ENCODE assay signal across 1 cellular context in the genomic region with DNA sequence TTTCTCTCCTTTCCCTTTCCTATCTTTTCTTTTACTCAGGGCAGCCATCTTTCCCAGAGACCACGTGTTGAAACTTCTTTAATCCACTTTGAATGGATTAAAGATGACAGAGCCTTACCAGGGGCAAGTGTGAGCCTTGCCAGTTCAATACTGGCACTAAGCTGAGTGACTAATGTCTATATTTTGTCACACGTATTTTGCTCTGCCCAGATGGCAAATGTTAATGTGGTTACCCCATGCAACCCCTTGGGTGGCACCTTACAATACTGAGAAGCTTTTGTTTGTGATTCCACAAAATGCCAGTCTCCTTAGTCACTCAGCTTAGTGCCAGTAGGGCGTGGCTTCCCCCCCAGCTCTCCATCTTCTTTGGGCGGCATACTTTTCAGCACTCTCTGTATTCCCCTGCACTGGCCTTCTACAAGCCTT.
A peak's percentile ranks its signal among the peaks of the same experiment; 100 is the strongest.
TF ChIP-seq lines count a peak whose summit lies in the region.

No MANE protein-coding gene starts in this region.

TF ChIP-seq in Ishikawa, 13 proteins besides CTCF, POLR2A, EP300 and RAD21 (continued from another document):
- TF ChIP-seq, protein P1, sequence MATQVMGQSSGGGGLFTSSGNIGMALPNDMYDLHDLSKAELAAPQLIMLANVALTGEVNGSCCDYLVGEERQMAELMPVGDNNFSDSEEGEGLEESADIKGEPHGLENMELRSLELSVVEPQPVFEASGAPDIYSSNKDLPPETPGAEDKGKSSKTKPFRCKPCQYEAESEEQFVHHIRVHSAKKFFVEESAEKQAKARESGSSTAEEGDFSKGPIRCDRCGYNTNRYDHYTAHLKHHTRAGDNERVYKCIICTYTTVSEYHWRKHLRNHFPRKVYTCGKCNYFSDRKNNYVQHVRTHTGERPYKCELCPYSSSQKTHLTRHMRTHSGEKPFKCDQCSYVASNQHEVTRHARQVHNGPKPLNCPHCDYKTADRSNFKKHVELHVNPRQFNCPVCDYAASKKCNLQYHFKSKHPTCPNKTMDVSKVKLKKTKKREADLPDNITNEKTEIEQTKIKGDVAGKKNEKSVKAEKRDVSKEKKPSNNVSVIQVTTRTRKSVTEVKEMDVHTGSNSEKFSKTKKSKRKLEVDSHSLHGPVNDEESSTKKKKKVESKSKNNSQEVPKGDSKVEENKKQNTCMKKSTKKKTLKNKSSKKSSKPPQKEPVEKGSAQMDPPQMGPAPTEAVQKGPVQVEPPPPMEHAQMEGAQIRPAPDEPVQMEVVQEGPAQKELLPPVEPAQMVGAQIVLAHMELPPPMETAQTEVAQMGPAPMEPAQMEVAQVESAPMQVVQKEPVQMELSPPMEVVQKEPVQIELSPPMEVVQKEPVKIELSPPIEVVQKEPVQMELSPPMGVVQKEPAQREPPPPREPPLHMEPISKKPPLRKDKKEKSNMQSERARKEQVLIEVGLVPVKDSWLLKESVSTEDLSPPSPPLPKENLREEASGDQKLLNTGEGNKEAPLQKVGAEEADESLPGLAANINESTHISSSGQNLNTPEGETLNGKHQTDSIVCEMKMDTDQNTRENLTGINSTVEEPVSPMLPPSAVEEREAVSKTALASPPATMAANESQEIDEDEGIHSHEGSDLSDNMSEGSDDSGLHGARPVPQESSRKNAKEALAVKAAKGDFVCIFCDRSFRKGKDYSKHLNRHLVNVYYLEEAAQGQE (IDR thresholded peaks at IDR 0.05; ENCODE audit: low read depth), result no peak
- TF ChIP-seq FOXM1 (IDR thresholded peaks at IDR 0.05; ENCODE audit: borderline replicate concordance, low read depth) (peak; percentile 65; the same call in 1 of the 2 replicates), EGR1 (IDR thresholded peaks at IDR 0.05) (no peak), TCF12 (IDR thresholded peaks at IDR 0.05; ENCODE audit: low read depth) (peak; percentile 89), NFIC (IDR thresholded peaks at IDR 0.05) (peak; percentile 85), YY1 (IDR thresholded peaks at IDR 0.05; ENCODE audit: low read depth) (peak; percentile 27; the same call in 1 of the 2 replicates), TEAD4 (IDR thresholded peaks at IDR 0.05) (peak; percentile 90), TAF1 (IDR thresholded peaks at IDR 0.05; ENCODE audit: low read depth) (no peak), ZBTB7A (IDR thresholded peaks at IDR 0.05; ENCODE audit: low read depth) (no peak)
TF ChIP-seq in Ishikawa: peak in this region for 7.
